ENCODE assay signal across 2 cellular contexts in genomic region chr2:189047469-189047868, GRCh38.
TF ChIP-seq lines count a peak whose summit lies in the region.

No MANE protein-coding gene starts in this region.

TF ChIP-seq in HepG2, 621 proteins besides CTCF, POLR2A, EP300 and RAD21 (continues in another document):
- TF ChIP-seq ZNF672 (CRISPR knock-in tag; IDR thresholded peaks at IDR 0.05): no peak
- TF ChIP-seq HNF4A (CRISPR knock-in tag; IDR thresholded peaks at IDR 0.05): peak; percentile 61
- TF ChIP-seq, protein P1, sequence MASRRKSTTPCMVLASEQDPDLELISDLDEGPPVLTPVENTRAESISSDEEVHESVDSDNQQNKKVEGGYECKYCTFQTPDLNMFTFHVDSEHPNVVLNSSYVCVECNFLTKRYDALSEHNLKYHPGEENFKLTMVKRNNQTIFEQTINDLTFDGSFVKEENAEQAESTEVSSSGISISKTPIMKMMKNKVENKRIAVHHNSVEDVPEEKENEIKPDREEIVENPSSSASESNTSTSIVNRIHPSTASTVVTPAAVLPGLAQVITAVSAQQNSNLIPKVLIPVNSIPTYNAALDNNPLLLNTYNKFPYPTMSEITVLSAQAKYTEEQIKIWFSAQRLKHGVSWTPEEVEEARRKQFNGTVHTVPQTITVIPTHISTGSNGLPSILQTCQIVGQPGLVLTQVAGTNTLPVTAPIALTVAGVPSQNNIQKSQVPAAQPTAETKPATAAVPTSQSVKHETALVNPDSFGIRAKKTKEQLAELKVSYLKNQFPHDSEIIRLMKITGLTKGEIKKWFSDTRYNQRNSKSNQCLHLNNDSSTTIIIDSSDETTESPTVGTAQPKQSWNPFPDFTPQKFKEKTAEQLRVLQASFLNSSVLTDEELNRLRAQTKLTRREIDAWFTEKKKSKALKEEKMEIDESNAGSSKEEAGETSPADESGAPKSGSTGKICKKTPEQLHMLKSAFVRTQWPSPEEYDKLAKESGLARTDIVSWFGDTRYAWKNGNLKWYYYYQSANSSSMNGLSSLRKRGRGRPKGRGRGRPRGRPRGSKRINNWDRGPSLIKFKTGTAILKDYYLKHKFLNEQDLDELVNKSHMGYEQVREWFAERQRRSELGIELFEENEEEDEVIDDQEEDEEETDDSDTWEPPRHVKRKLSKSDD (CRISPR knock-in tag; IDR thresholded peaks at IDR 0.05; ENCODE audit: low read depth): no peak
- TF ChIP-seq, protein P2, sequence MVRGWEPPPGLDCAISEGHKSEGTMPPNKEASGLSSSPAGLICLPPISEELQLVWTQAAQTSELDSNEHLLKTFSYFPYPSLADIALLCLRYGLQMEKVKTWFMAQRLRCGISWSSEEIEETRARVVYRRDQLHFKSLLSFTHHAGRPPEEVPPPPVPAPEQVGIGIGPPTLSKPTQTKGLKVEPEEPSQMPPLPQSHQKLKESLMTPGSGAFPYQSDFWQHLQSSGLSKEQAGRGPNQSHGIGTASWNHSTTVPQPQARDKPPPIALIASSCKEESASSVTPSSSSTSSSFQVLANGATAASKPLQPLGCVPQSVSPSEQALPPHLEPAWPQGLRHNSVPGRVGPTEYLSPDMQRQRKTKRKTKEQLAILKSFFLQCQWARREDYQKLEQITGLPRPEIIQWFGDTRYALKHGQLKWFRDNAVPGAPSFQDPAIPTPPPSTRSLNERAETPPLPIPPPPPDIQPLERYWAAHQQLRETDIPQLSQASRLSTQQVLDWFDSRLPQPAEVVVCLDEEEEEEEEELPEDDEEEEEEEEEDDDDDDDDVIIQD (CRISPR knock-in tag; IDR thresholded peaks at IDR 0.05; ENCODE audit: low read depth): peak; percentile 39; the same call in 1 of the 2 replicates
- TF ChIP-seq RFX3 (CRISPR knock-in tag; IDR thresholded peaks at IDR 0.05): no peak
- TF ChIP-seq ZNF549 (CRISPR knock-in tag; IDR thresholded peaks at IDR 0.05): no peak
- TF ChIP-seq ZNF576 (CRISPR knock-in tag; IDR thresholded peaks at IDR 0.05): no peak
- TF ChIP-seq ZBTB44 (CRISPR knock-in tag; IDR thresholded peaks at IDR 0.05): no peak
- no peak for TF ChIP-seq ZNF775 (CRISPR knock-in tag; IDR thresholded peaks at IDR 0.05; ENCODE audit: borderline replicate concordance)
- TF ChIP-seq BHLHE40 (IDR thresholded peaks at IDR 0.05; ENCODE audit: low read length): no peak
- TF ChIP-seq ZNF615 (CRISPR knock-in tag; IDR thresholded peaks at IDR 0.05; ENCODE audit: borderline replicate concordance): no peak
- TF ChIP-seq ZNF572 (CRISPR knock-in tag; IDR thresholded peaks at IDR 0.05): no peak
- TF ChIP-seq KDM4B (CRISPR knock-in tag; IDR thresholded peaks at IDR 0.05): no peak
- no peak for TF ChIP-seq SIX1 (CRISPR knock-in tag; IDR thresholded peaks at IDR 0.05; ENCODE audit: borderline replicate concordance)
- no peak for TF ChIP-seq HCFC1 (IDR thresholded peaks at IDR 0.05; ENCODE audit: low read depth, low read length)
- TF ChIP-seq NFE2L2 (IDR thresholded peaks at IDR 0.05; ENCODE audit: low read length): no peak
- TF ChIP-seq ZNF768 (CRISPR knock-in tag; IDR thresholded peaks at IDR 0.05): no peak
- TF ChIP-seq ZNF644 (CRISPR knock-in tag; IDR thresholded peaks at IDR 0.05; ENCODE audit: low read depth): peak; percentile 41; the same call in 1 of the 2 replicates
- no peak for TF ChIP-seq POLR2G (IDR thresholded peaks at IDR 0.05; ENCODE audit: low read depth, low read length)
- TF ChIP-seq THAP9 (CRISPR knock-in tag; IDR thresholded peaks at IDR 0.05; ENCODE audit: borderline replicate concordance): no peak

TF ChIP-seq in IMR-90, 13 proteins besides CTCF, POLR2A, EP300 and RAD21:
- no peak for TF ChIP-seq RFX5 (IDR thresholded peaks at IDR 0.05; ENCODE audit: low read depth, low read length)
- TF ChIP-seq ELK1 (IDR thresholded peaks at IDR 0.05; ENCODE audit: borderline replicate concordance, low read depth, low read length): no peak
- TF ChIP-seq, protein P3, sequence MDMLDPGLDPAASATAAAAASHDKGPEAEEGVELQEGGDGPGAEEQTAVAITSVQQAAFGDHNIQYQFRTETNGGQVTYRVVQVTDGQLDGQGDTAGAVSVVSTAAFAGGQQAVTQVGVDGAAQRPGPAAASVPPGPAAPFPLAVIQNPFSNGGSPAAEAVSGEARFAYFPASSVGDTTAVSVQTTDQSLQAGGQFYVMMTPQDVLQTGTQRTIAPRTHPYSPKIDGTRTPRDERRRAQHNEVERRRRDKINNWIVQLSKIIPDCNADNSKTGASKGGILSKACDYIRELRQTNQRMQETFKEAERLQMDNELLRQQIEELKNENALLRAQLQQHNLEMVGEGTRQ (IDR thresholded peaks at IDR 0.05; ENCODE audit: low read depth, low read length): no peak
- TF ChIP-seq CEBPB (IDR thresholded peaks at IDR 0.05; ENCODE audit: low read depth, low read length): no peak
- TF ChIP-seq MAFK (IDR thresholded peaks at IDR 0.05; ENCODE audit: low read depth, low read length): no peak
- TF ChIP-seq FOS (IDR thresholded peaks at IDR 0.05; ENCODE audit: low read depth, low read length): no peak
- no peak for TF ChIP-seq NFE2L2 (IDR thresholded peaks at IDR 0.05; ENCODE audit: low read depth, low read length)
- no peak for TF ChIP-seq RCOR1 (IDR thresholded peaks at IDR 0.05; ENCODE audit: insufficient replicate concordance, low read length)
- TF ChIP-seq MAZ (IDR thresholded peaks at IDR 0.05; ENCODE audit: borderline replicate concordance, low read depth, low read length): no peak
- no peak for TF ChIP-seq CHD1 (IDR thresholded peaks at IDR 0.05; ENCODE audit: low read depth, low read length)
- TF ChIP-seq MXI1 (IDR thresholded peaks at IDR 0.05; ENCODE audit: borderline replicate concordance, low read depth, low read length): no peak
- TF ChIP-seq BHLHE40 (IDR thresholded peaks at IDR 0.05; ENCODE audit: low read depth, low read length): no peak
- no peak for TF ChIP-seq SMC3 (IDR thresholded peaks at IDR 0.05; ENCODE audit: low read depth, low read length)
